ENCODE assay signal across 17 cellular contexts in the genomic region with DNA sequence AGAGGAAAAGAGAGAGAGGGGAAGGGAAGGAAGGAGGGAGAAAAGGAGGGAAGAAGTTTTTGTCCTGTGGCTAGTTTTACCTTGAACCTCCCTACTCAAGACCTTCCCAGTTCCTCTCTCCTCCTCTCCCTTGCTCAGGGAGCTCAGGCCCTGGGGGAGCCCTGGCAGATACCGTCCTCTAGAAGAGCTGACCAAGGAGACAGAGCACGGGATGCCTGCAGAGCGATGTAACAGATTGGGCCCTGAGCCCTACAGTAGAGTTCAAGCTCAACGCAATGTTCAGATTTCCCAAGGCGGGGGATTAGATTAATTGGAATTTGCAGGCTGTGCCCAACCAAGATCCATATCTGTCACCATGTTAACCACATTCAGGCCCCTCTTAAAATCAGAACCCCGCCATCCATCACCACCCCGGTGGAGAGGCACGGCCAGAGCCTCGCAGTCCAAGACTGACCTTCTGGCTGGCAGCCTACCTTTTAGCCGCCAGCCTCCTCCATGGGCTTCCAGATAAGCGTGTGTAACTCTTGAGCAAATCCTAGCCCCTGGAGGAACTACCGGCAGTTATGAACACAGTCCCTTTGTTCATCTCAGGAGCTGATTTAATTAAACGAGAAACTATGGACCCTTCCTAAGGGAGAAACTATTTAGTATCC.
DNase-seq lines count a peak whose midpoint lies in the region; ATAC-seq and TF ChIP-seq lines count a peak whose summit lies in the region.
"Had no signal": no experiment of that assay in that cellular context is flagged by ENCODE, and none has a peak within 500 bp of the region (broad histone marks: within the 10 kb centered on the region; RNA-seq: fewer than 3 reads in every experiment).

No MANE protein-coding gene starts in this region.

- peak in 2 of 3 donors; percentile 31 to 69 for DNase-seq in right cardiac atrium
- DNase-seq in heart left ventricle, result no peak
- DNase-seq in astrocyte of the hippocampus (ENCODE audit: low read depth, low spot score), result peak; percentile 55
- no peak for DNase-seq in CD4-positive, alpha-beta memory T cell
- DNase-seq in central memory CD4-positive, alpha-beta T cell, result no peak
- DNase-seq in middle frontal gyrus (ENCODE audit: extremely low spot score, low spot score), result no peak
- no peak for DNase-seq in anterior cingulate cortex (lab: John Stamatoyannopoulos, UW)
- DNase-seq: CD8-positive, alpha-beta memory T cell; DMS 273 treated with DMSO at 0.1 percent for 48 hours; MM.1S; NCI-H1105 treated with DMSO at 0.1 percent for 48 hours; NCI-H187; NCI-H446 had no signal

- TF ChIP-seq CTCF in heart left ventricle (IDR thresholded peaks at IDR 0.05), result no peak

- H3K27me3 ChIP-seq in right cardiac atrium (ENCODE audit: control insufficient read depth, insufficient read depth) (no peaks in the 10 kb centered on the region), heart left ventricle (peaks cover 0 to 33% (median 8%) of the 10 kb centered on the region in 9 donors), muscle layer of colon (ENCODE audit: control insufficient read depth in 1 of 2, insufficient read depth in 2 of 2, low read length in 2 of 2) (no peaks in the 10 kb centered on the region)
- H3K27me3 ChIP-seq in CD4-positive, alpha-beta memory T cell (ENCODE audit: insufficient read depth, low read length), result no peaks in the 10 kb centered on the region

- H3K36me3 ChIP-seq in heart left ventricle, result no peaks in the 10 kb centered on the region
- H3K36me3 ChIP-seq in muscle layer of colon (ENCODE audit: insufficient read depth, low read length), result no peaks in the 10 kb centered on the region
- H3K36me3 ChIP-seq in CD4-positive, alpha-beta memory T cell (ENCODE audit: insufficient read depth, low read length), result no peaks in the 10 kb centered on the region

- TF ChIP-seq POLR2A in heart left ventricle (IDR thresholded peaks at IDR 0.05), result no peak

- intact Hi-C loops in right cardiac atrium (cut with DNase I) (no loop called here), heart left ventricle (cut with DNase I) (no loop called here)
- intact Hi-C loops in CD4-positive, alpha-beta memory T cell (cut with micrococcal nuclease), result no loop called here

- no peaks in the 10 kb centered on the region for H3K36me3 Mint-ChIP-seq in CD4-positive, alpha-beta memory T cell
- H3K36me3 Mint-ChIP-seq: CD8-positive, alpha-beta memory T cell had no signal

- no peak overlapping the region for H3K9ac ChIP-seq in muscle layer of colon (ENCODE audit: low read length)

- H3K4me1 ChIP-seq in right cardiac atrium (ENCODE audit: control insufficient read depth, insufficient read depth, low read length) (no peaks in the 10 kb centered on the region), heart left ventricle (peaks cover 0 to 4% (median 0%) of the 10 kb centered on the region in 12 donors), muscle layer of colon (ENCODE audit: insufficient read depth, low read length) (peaks cover 59% of the 10 kb centered on the region)
- no peaks in the 10 kb centered on the region for H3K4me1 ChIP-seq in CD4-positive, alpha-beta memory T cell (ENCODE audit: insufficient read depth, low read length)

- no peak overlapping the region for H3K27ac Mint-ChIP-seq in CD4-positive, alpha-beta memory T cell
- H3K27ac Mint-ChIP-seq: CD8-positive, alpha-beta memory T cell had no signal

- CTCF ChIA-PET in CD4-positive, alpha-beta memory T cell (lab: Charles Lee; ENCODE audit: partially characterized antibody), result no interaction called here

- H3K27me3 Mint-ChIP-seq in CD4-positive, alpha-beta memory T cell, result peaks cover 3 to 16% of the 10 kb centered on the region in 2 donors

- no peaks in the 10 kb centered on the region for H3K4me1 Mint-ChIP-seq in CD4-positive, alpha-beta memory T cell
- H3K4me1 Mint-ChIP-seq: CD8-positive, alpha-beta memory T cell had no signal

- no peaks in the 10 kb centered on the region for H3K9me3 ChIP-seq in right cardiac atrium (ENCODE audit: control insufficient read depth, low read length)
- H3K9me3 ChIP-seq in heart left ventricle, result no peaks in the 10 kb centered on the region
- no peaks in the 10 kb centered on the region for H3K9me3 ChIP-seq in muscle layer of colon (ENCODE audit: low read length)
- no peaks in the 10 kb centered on the region for H3K9me3 ChIP-seq in CD4-positive, alpha-beta memory T cell (ENCODE audit: control insufficient read depth in 1 of 2, low read length in 2 of 2)

- no peak overlapping the region for H3K4me3 Mint-ChIP-seq in CD4-positive, alpha-beta memory T cell
- H3K4me3 Mint-ChIP-seq: CD8-positive, alpha-beta memory T cell had no signal

- H3K9me3 Mint-ChIP-seq in CD4-positive, alpha-beta memory T cell, result peaks cover 0 to 3% (median 0%) of the 10 kb centered on the region in 8 donors
- H3K9me3 Mint-ChIP-seq: CD8-positive, alpha-beta memory T cell had no signal

- POLR2A ChIA-PET in CD4-positive, alpha-beta memory T cell (lab: Charles Lee; ENCODE audit: partially characterized antibody), result no interaction called here

- H3K4me3 ChIP-seq in right cardiac atrium (ENCODE audit: low read length), result no peak overlapping the region
- H3K4me3 ChIP-seq in heart left ventricle, result no peak overlapping the region
- H3K4me3 ChIP-seq in muscle layer of colon (ENCODE audit: low read depth in 1 of 2, low read length in 2 of 2), result no peak overlapping the region
- H3K4me3 ChIP-seq in CD4-positive, alpha-beta memory T cell (ENCODE audit: low read length in 2 of 2), result no peak overlapping the region
- H3K4me3 ChIP-seq: K562, PC-9 had no signal

- 68% methylated on average over 13 of the region's 13 CpGs for WGBS in right cardiac atrium
- 71 to 79% (median 75%) methylated on average over 13 of the region's 13 CpGs for WGBS in heart left ventricle, 4 donors

- ATAC-seq in right cardiac atrium, result peak; percentile 39 to 43
- ATAC-seq in heart left ventricle, result no peak
- ATAC-seq: K562 had no signal

- no peak overlapping the region for H3K27ac ChIP-seq in right cardiac atrium (ENCODE audit: low read length)
- peak overlapping the region in 1 of 12 donors; percentile 25 for H3K27ac ChIP-seq in heart left ventricle
- peak overlapping the region; percentile 1 for H3K27ac ChIP-seq in muscle layer of colon (ENCODE audit: low read depth, low read length)
- H3K27ac ChIP-seq in CD4-positive, alpha-beta memory T cell (ENCODE audit: low read depth, low read length), result no peak overlapping the region
- H3K27ac ChIP-seq: HL-60, PC-9 had no signal

Comparison
In these comparisons a context has a peak if more than half of its experiments do, and no peak if none do; other contexts are left out.
1. ATAC-seq: peak in right cardiac atrium (2 of 2); none in heart left ventricle (0 of 4).
2. DNase-seq: peak in right cardiac atrium (2 of 3) and astrocyte of the hippocampus (single experiment); none in heart left ventricle (0 of 5), CD4-positive, alpha-beta memory T cell (0 of 5), central memory CD4-positive, alpha-beta T cell (single experiment), middle frontal gyrus (single experiment) and anterior cingulate cortex (0 of 58).